Comparison of ENCODE assay signal across 8 cellular contexts in the genomic region with DNA sequence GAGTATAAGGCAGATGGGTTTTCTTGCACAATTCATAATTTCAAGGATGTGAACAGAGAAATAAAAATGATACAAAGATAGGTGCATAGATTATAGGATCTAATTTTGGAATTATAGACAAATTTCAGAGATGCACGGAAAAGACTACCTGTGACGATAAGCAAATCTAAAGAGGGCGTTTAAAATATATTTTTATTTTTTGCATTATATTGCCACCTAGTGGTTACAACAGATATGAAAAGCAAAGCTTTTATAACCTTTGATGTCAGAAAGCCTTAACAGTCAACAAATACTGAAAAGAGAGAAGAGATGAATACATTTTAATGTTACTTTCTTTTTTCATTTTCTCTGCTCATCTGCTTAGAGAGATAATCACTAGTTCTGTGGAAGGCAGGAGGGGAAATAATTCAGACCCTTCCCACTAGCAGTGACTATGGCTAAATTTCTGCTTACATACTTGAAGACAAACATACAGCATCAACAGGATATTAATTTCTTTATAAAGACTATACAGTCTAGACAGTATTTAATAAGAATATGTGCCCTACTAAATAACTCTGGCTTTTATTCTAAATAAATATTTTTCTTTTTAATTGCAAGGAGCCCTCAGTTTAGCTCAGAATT. TPM values are rescaled to one million over a fixed set of nuclear protein-coding genes. Genes with fewer than 3 reads are reported as not detected.
DNase-seq lines count a peak whose midpoint lies in the region; ATAC-seq and TF ChIP-seq lines count a peak whose summit lies in the region.

No MANE protein-coding gene starts in this region.

- no peaks in the 10 kb centered on the region for H3K36me3 ChIP-seq in Karpas-422 (ENCODE audit: insufficient read depth, low read length)

- peak; percentile 60 for DNase-seq in DMS114 treated with DMSO at 0.1 percent for 48 hours (lab: John Stamatoyannopoulos, UW; ENCODE audit: unreplicated experiment)
- peak; percentile 75 for DNase-seq in Karpas-422
- DNase-seq in RPMI8226: peak; percentile 14
- DNase-seq in fibroblast of villous mesenchyme (ENCODE audit: low read depth): peak; percentile 32
- peak; percentile 82 for DNase-seq in superior temporal gyrus (ENCODE audit: extremely low spot score)
- DNase-seq in effector memory CD8-positive, alpha-beta T cell: no peak
- no peak for DNase-seq in GOT3 (lab: John Stamatoyannopoulos, UW)

- no peak overlapping the region for H3K9ac ChIP-seq in Karpas-422 (ENCODE audit: low read length)

- H2AFZ ChIP-seq in Karpas-422 (ENCODE audit: low read length): no peak overlapping the region

- H3K27ac ChIP-seq in Karpas-422 (ENCODE audit: low read length): no peak overlapping the region

- no peaks in the 10 kb centered on the region for H3K9me2 ChIP-seq in Karpas-422 (replicated peaks; ENCODE audit: insufficient read depth, low read length)

- H3K4me1 Mint-ChIP-seq in effector memory CD8-positive, alpha-beta T cell (ENCODE audit: low read depth in 2 of 2): no peaks in the 10 kb centered on the region

- H3K4me3 Mint-ChIP-seq in effector memory CD8-positive, alpha-beta T cell: no peak overlapping the region

- no peak overlapping the region for H3K4me2 ChIP-seq in Karpas-422 (ENCODE audit: low read depth, low read length, poor library complexity, severe bottlenecking)

- no peaks in the 10 kb centered on the region for H3K79me2 ChIP-seq in Karpas-422 (ENCODE audit: low read length)

- no peaks in the 10 kb centered on the region for H3K27me3 ChIP-seq in Karpas-422 (ENCODE audit: low read length)

- H3K4me3 ChIP-seq in Karpas-422 (ENCODE audit: low read length) (no peak overlapping the region), fibroblast of villous mesenchyme (ENCODE audit: low read depth, low read length) (no peak overlapping the region)

- H3K27ac Mint-ChIP-seq in effector memory CD8-positive, alpha-beta T cell: no peak overlapping the region

- no peaks in the 10 kb centered on the region for H3K4me1 ChIP-seq in Karpas-422 (ENCODE audit: low read length)

- TF ChIP-seq CTCF in fibroblast of villous mesenchyme (IDR thresholded peaks at IDR 0.05; ENCODE audit: insufficient read depth, low read depth, low read length): peak; percentile 53

- H3K36me3 Mint-ChIP-seq in effector memory CD8-positive, alpha-beta T cell (ENCODE audit: insufficient read depth): peaks cover 3% of the 10 kb centered on the region

- no peaks in the 10 kb centered on the region for H3K27me3 Mint-ChIP-seq in effector memory CD8-positive, alpha-beta T cell

- H4K20me1 ChIP-seq in Karpas-422 (ENCODE audit: insufficient read depth, low read depth, low read length): no peaks in the 10 kb centered on the region

- H3K9me3 ChIP-seq in Karpas-422 (ENCODE audit: low read length): no peaks in the 10 kb centered on the region

- peaks cover 1 to 2% of the 10 kb centered on the region in 2 donors for H3K9me3 Mint-ChIP-seq in effector memory CD8-positive, alpha-beta T cell

- peak; percentile 74 for ATAC-seq in GM21381 (IDR thresholded peaks at IDR 0.05; ENCODE audit: unreplicated experiment)
- no peak for ATAC-seq in effector memory CD8-positive, alpha-beta T cell (replicated peaks)

RNA-seq across cellular contexts. Expression of gene NTS, which starts 46.3 kb away (rescaled TPM):
- total RNA-seq in Karpas-422 (2014; rRNA removed; shearing (Covaris generic); ENCODE audit: low replicate concordance): not detected in 2 replicates
- under 0.01 TPM in 2 replicates for total RNA-seq in fibroblast of villous mesenchyme

Comparison
In these comparisons a context has a peak if more than half of its experiments do, and no peak if none do; other contexts are left out.
1. DNase-seq: peak in DMS114 treated with DMSO at 0.1 percent for 48 hours (single experiment), Karpas-422 (single experiment), RPMI8226 (single experiment), fibroblast of villous mesenchyme (single experiment) and superior temporal gyrus (single experiment); none in effector memory CD8-positive, alpha-beta T cell (0 of 3) and GOT3 (single experiment).